ENCODE assay signal across 1 cellular context in the genomic region with DNA sequence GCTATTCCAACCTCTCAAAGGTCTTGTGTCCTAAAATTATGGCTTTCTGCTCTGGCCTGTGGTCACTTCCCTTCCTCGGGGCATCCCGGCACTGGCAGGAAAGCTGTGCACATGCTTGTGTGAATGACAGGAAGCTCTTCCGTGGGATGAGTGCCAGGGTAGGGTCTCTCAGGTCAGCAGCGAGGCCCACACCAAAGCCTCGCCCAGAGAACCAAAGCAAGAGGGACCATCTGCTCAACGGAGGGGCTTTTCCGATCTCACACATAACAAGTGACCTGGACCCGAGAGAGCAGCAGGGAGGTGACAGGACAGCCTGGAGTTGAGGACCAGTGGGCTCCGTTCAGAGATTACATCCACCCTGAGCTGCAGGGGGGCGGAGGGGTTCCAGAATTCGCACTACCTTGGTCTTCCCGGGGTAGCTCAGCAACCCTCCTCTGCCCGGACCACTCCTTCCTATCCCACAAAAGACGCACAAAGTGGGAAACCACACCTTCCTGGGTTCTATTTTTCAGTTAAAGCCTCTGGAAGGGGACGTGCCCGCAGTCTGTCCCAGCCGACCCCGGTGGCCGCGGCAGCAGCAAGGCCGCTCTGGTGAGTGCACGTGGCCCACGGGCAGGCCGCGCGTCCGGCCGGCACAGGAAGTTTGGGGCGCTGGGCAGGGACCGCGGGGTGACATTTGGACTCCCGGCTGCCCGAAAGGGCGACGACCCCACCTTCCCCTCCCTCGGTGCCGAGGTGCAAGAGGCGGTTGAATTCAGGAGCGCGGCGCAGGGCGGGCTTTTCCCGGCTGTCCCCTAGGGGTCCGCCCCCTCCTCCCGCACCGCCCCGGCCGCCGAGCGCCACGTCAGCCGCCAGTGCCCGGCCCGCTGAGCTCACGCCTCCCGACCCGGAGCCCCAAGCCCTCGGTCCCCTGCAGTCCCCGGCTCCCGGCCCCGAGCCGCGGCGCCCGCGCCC.
TF ChIP-seq lines count a peak whose summit lies in the region.

No MANE protein-coding gene starts in this region.

TF ChIP-seq in K562, 482 proteins besides CTCF, POLR2A, EP300 and RAD21 (continued from another document and continues in another):
- peak; percentile 37; the same call in 1 of the 2 replicates for TF ChIP-seq ETV1 (tag; conservative IDR thresholded peaks at IDR 0.05; ENCODE audit: low read depth)
- peak; percentile 94 for TF ChIP-seq EP400 (IDR thresholded peaks at IDR 0.05)
- TF ChIP-seq ARID3B (CRISPR knock-in tag; IDR thresholded peaks at IDR 0.05; ENCODE audit: borderline replicate concordance), result no peak
- 0 out of 4 replicates have a peak, but pooled peaks of 1 of the 2 experiments have one; percentile 25 for TF ChIP-seq TEAD1 (CRISPR knock-in tag; IDR thresholded peaks at IDR 0.05)
- no peak for TF ChIP-seq ZNF696 (CRISPR knock-in tag; conservative IDR thresholded peaks at IDR 0.05)
- TF ChIP-seq NR2C2 (CRISPR knock-in tag; IDR thresholded peaks at IDR 0.05), result 0 out of 2 replicates have a peak, but pooled peaks have one; percentile 19
- no peak; the same call in 1 of the 2 replicates for TF ChIP-seq NR2C2 (tag; IDR thresholded peaks at IDR 0.05)
- TF ChIP-seq, protein P1, sequence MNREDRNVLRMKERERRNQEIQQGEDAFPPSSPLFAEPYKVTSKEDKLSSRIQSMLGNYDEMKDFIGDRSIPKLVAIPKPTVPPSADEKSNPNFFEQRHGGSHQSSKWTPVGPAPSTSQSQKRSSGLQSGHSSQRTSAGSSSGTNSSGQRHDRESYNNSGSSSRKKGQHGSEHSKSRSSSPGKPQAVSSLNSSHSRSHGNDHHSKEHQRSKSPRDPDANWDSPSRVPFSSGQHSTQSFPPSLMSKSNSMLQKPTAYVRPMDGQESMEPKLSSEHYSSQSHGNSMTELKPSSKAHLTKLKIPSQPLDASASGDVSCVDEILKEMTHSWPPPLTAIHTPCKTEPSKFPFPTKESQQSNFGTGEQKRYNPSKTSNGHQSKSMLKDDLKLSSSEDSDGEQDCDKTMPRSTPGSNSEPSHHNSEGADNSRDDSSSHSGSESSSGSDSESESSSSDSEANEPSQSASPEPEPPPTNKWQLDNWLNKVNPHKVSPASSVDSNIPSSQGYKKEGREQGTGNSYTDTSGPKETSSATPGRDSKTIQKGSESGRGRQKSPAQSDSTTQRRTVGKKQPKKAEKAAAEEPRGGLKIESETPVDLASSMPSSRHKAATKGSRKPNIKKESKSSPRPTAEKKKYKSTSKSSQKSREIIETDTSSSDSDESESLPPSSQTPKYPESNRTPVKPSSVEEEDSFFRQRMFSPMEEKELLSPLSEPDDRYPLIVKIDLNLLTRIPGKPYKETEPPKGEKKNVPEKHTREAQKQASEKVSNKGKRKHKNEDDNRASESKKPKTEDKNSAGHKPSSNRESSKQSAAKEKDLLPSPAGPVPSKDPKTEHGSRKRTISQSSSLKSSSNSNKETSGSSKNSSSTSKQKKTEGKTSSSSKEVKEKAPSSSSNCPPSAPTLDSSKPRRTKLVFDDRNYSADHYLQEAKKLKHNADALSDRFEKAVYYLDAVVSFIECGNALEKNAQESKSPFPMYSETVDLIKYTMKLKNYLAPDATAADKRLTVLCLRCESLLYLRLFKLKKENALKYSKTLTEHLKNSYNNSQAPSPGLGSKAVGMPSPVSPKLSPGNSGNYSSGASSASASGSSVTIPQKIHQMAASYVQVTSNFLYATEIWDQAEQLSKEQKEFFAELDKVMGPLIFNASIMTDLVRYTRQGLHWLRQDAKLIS (CRISPR knock-in tag; IDR thresholded peaks at IDR 0.05), result peak; percentile 52; the same call in 1 of the 2 replicates
- TF ChIP-seq, protein P2, sequence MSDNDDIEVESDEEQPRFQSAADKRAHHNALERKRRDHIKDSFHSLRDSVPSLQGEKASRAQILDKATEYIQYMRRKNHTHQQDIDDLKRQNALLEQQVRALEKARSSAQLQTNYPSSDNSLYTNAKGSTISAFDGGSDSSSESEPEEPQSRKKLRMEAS (CRISPR knock-in tag; IDR thresholded peaks at IDR 0.05), result peak; percentile 93
- peak; percentile 69 for TF ChIP-seq RBM22 (IDR thresholded peaks at IDR 0.05; ENCODE audit: low read depth, low read length, poor library complexity, severe bottlenecking)
- TF ChIP-seq NONO (IDR thresholded peaks at IDR 0.05; ENCODE audit: low read depth in 2 of 2, low read length in 1 of 2), result no peak; a peak in 1 of 4 replicates
- TF ChIP-seq MGA (IDR thresholded peaks at IDR 0.05), result peak; percentile 94
- TF ChIP-seq, protein P3, sequence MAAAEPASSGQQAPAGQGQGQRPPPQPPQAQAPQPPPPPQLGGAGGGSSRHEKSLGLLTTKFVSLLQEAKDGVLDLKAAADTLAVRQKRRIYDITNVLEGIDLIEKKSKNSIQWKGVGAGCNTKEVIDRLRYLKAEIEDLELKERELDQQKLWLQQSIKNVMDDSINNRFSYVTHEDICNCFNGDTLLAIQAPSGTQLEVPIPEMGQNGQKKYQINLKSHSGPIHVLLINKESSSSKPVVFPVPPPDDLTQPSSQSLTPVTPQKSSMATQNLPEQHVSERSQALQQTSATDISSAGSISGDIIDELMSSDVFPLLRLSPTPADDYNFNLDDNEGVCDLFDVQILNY (CRISPR knock-in tag; IDR thresholded peaks at IDR 0.05), result peak; percentile 54; the same call in 1 of the 2 replicates
- TF ChIP-seq, protein P4, sequence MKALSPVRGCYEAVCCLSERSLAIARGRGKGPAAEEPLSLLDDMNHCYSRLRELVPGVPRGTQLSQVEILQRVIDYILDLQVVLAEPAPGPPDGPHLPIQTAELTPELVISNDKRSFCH (CRISPR knock-in tag; IDR thresholded peaks at IDR 0.05), result no peak
- TF ChIP-seq, protein P4 (tag; IDR thresholded peaks at IDR 0.05), result peak; percentile 77
- peak; percentile 54 for TF ChIP-seq CXXC5 (CRISPR knock-in tag; IDR thresholded peaks at IDR 0.05)
- TF ChIP-seq MED1 (CRISPR knock-in tag; IDR thresholded peaks at IDR 0.05; ENCODE audit: borderline replicate concordance), result 0 out of 2 replicates have a peak, but pooled peaks have one; percentile 62
- TF ChIP-seq LEF1 (IDR thresholded peaks at IDR 0.05), result no peak
- TF ChIP-seq RBM14 (IDR thresholded peaks at IDR 0.05; ENCODE audit: borderline replicate concordance, insufficient read depth, low read depth, low read length), result 0 out of 2 replicates have a peak, but pooled peaks have one; percentile 37
- peak; percentile 62; the same call in 1 of the 2 replicates for TF ChIP-seq GABPB1 (CRISPR knock-in tag; IDR thresholded peaks at IDR 0.05)
- peak; percentile 83 to 88 for TF ChIP-seq E2F6 (IDR thresholded peaks at IDR 0.05; ENCODE audit: borderline replicate concordance in 1 of 2, extremely low read depth in 1 of 2, insufficient read depth in 1 of 2, insufficient read length in 1 of 2, low read depth in 1 of 2, low read length in 1 of 2, poor library complexity in 1 of 2, severe bottlenecking in 1 of 2)
- no peak for TF ChIP-seq ATF1 (CRISPR knock-in tag; IDR thresholded peaks at IDR 0.05)
- TF ChIP-seq ATF1 (tag; IDR thresholded peaks at IDR 0.05), result peak; percentile 57
